In the genomic region with DNA sequence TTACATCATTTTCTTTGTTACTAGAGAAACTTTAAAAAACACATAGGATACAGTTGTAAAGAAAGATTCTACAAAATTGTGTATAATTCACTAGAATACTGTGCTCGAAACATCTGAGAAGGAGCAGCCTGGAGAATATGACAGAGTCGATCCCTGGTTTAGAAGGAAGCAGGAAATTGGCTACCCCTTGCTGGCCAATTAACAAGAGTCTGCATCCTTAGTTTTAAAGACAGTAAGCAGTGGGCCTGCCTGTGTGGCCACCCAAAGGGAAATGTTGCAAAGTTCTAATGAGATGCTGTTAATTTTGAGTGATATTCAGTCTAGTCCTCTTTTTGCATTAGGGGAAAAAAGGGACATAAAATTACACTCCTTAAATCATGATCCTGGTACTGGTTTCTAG, we compare ENCODE assay signal across 1 cellular context.
TF ChIP-seq lines count a peak whose summit lies in the region.

No MANE protein-coding gene starts in this region.

TF ChIP-seq in H1, 55 proteins besides CTCF, POLR2A, EP300 and RAD21:
- TF ChIP-seq, protein P1, sequence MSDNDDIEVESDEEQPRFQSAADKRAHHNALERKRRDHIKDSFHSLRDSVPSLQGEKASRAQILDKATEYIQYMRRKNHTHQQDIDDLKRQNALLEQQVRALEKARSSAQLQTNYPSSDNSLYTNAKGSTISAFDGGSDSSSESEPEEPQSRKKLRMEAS (IDR thresholded peaks at IDR 0.05), result no peak
- TF ChIP-seq ZNF274 (IDR thresholded peaks at IDR 0.05; ENCODE audit: borderline replicate concordance, extremely low read depth, low read length) (no peak), TCF12 (IDR thresholded peaks at IDR 0.05; ENCODE audit: low read depth, low read length) (no peak), EGR1 (IDR thresholded peaks at IDR 0.05; ENCODE audit: borderline replicate concordance, low read depth, low read length) (no peak), ASH2L (IDR thresholded peaks at IDR 0.05; ENCODE audit: low read length) (no peak), RFX5 (IDR thresholded peaks at IDR 0.05; ENCODE audit: borderline replicate concordance, low read depth, low read length) (no peak), JUN (IDR thresholded peaks at IDR 0.05; ENCODE audit: low read depth, low read length) (no peak), SRF (IDR thresholded peaks at IDR 0.05; ENCODE audit: low read depth, low read length) (no peak), EZH2 (IDR thresholded peaks at IDR 0.05; ENCODE audit: low read depth, low read length, severe bottlenecking) (no peak), TAF7 (optimal IDR thresholded peaks at IDR 0.05; ENCODE audit: borderline replicate concordance, low read depth, low read length) (no peak), GABPA (IDR thresholded peaks at IDR 0.05; ENCODE audit: borderline replicate concordance, insufficient read depth, low read length) (no peak), RNF2 (IDR thresholded peaks at IDR 0.05; ENCODE audit: borderline replicate concordance, low read depth, low read length, missing control alignments, poor library complexity, severe bottlenecking) (no peak), BCL11A (IDR thresholded peaks at IDR 0.05; ENCODE audit: low read depth in 2 of 2, low read length in 2 of 2) (no peak)
- TF ChIP-seq, protein P2, sequence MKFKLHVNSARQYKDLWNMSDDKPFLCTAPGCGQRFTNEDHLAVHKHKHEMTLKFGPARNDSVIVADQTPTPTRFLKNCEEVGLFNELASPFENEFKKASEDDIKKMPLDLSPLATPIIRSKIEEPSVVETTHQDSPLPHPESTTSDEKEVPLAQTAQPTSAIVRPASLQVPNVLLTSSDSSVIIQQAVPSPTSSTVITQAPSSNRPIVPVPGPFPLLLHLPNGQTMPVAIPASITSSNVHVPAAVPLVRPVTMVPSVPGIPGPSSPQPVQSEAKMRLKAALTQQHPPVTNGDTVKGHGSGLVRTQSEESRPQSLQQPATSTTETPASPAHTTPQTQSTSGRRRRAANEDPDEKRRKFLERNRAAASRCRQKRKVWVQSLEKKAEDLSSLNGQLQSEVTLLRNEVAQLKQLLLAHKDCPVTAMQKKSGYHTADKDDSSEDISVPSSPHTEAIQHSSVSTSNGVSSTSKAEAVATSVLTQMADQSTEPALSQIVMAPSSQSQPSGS (IDR thresholded peaks at IDR 0.05; ENCODE audit: low read length), result no peak
